ENCODE assay signal across 8 cellular contexts in genomic region chr7:74173491-74173865, GRCh38. TPM values are rescaled to one million over a fixed set of nuclear protein-coding genes. Genes with fewer than 3 reads are reported as not detected.
DNase-seq lines count a peak whose midpoint lies in the region; ATAC-seq and TF ChIP-seq lines count a peak whose summit lies in the region.

No MANE protein-coding gene starts in this region.

- WGBS in IMR-90 (ENCODE audit: extremely low coverage in 2 of 2, insufficient read length in 1 of 2), 2 experiments, result 0% methylated on average over 1 of the region's 11 CpGs; no CpG with 5 or more reads in 1 of the 2 experiments
- whole genome bisulfite sequencing in mammary epithelial cell (ENCODE audit: low coverage, missing lambda C conversion rate), result 3% methylated on average over 7 of the region's 11 CpGs

- POLR2A ChIA-PET in IMR-90 (lab: Charles Lee; ENCODE audit: unreplicated experiment), result interaction anchor here (1.1 kb wide), 1 partner anchor 75 kb away, joined by 3 read pairs; no protein-coding TSS in a partner anchor

- peak overlapping the region; percentile 92 for H4K5ac ChIP-seq in IMR-90 (ENCODE audit: low read depth, low read length)

- peak overlapping the region; percentile 98 for H2AFZ ChIP-seq in IMR-90 (replicated peaks; ENCODE audit: low read length, poor library complexity)
- H2AFZ ChIP-seq in mammary epithelial cell (ENCODE audit: low read depth, low read length), result peak overlapping the region; percentile 90

- peak overlapping the region; percentile 83 for H2BK5ac ChIP-seq in IMR-90 (ENCODE audit: low read depth, low read length, poor library complexity, severe bottlenecking)

- peak overlapping the region; percentile 98 for H3K23ac ChIP-seq in IMR-90 (ENCODE audit: low read depth, low read length)

- H3K18ac ChIP-seq in IMR-90 (ENCODE audit: low read depth, low read length), result peak overlapping the region; percentile 63

- peak overlapping the region; percentile 78 for H2BK120ac ChIP-seq in IMR-90 (ENCODE audit: low read depth, low read length)

- H4K20me1 ChIP-seq in IMR-90 (ENCODE audit: insufficient read depth, low read length) (peaks cover 37% of the 10 kb centered on the region), mammary epithelial cell (ENCODE audit: insufficient read depth, low read length) (no peaks in the 10 kb centered on the region)

- H3K27ac ChIP-seq in IMR-90 (ENCODE audit: insufficient read depth, low read length), result peak overlapping the region; percentile 88
- peak overlapping the region; percentile 82 for H3K27ac ChIP-seq in mammary epithelial cell (ENCODE audit: insufficient read depth, low read depth, low read length)
- H3K27ac ChIP-seq in muscle layer of duodenum (ENCODE audit: low read length), result peak overlapping the region; percentile 74

- DNase-seq in IMR-90 (no peak), mammary epithelial cell (no peak), SHP77 (lab: John Stamatoyannopoulos, UW) (no peak), NCI-H345 treated with DMSO at 0.1 percent for 48 hours (lab: John Stamatoyannopoulos, UW; ENCODE audit: unreplicated experiment) (no peak), NCI-H1694 treated with DMSO at 0.1 percent for 48 hours (lab: John Stamatoyannopoulos, UW) (no peak)

- peaks cover 2 to 21% of the 10 kb centered on the region in 2 experiments; a peak in 3 of 4 replicates for H3K79me1 ChIP-seq in IMR-90 (ENCODE audit: low read depth in 1 of 2, low read length in 2 of 2)

- H3K4me1 ChIP-seq in ES-I3 (ENCODE audit: insufficient read depth, low read length) (peaks cover 9% of the 10 kb centered on the region), IMR-90 (ENCODE audit: control insufficient read depth, insufficient read depth, low read length) (peaks cover 7% of the 10 kb centered on the region; the same call in 1 of the 2 replicates), mammary epithelial cell (ENCODE audit: insufficient read depth, low read length) (peaks cover 33% of the 10 kb centered on the region), muscle layer of duodenum (ENCODE audit: control insufficient read depth in 1 of 2, insufficient read depth in 2 of 2, low read length in 2 of 2) (peaks cover 15 to 33% of the 10 kb centered on the region in 2 donors)

- peaks cover 10% of the 10 kb centered on the region for H3K9me1 ChIP-seq in IMR-90 (ENCODE audit: insufficient read depth, low read length)

- CTCF ChIA-PET in IMR-90 (lab: Yijun Ruan, JAX), result interaction anchor here (0.6 to 0.7 kb wide), 2 partner anchors 127 to 189 kb away, joined by 3 to 6 read pairs; no protein-coding TSS in a partner anchor
- CTCF ChIA-PET in mammary epithelial cell (lab: Charles Lee; ENCODE audit: low non-redundant PET), result interaction anchor here (0.6 kb wide), 1 partner anchor 27 kb away, joined by 4 read pairs; no protein-coding TSS in a partner anchor

- H4K8ac ChIP-seq in IMR-90 (ENCODE audit: low read depth in 2 of 2, low read length in 2 of 2), result peak overlapping the region; percentile 97 to 98

- peaks cover 44% of the 10 kb centered on the region for H3K79me2 ChIP-seq in mammary epithelial cell (ENCODE audit: insufficient read depth, low read length)

- H2AK9ac ChIP-seq in IMR-90 (replicated peaks; ENCODE audit: low read depth, low read length, poor library complexity), result peak overlapping the region; percentile 99

- TF ChIP-seq CTCF in IMR-90 (conservative IDR thresholded peaks at IDR 0.05; ENCODE audit: low read depth, low read length) (no peak), mammary epithelial cell (conservative IDR thresholded peaks at IDR 0.05 in 1 of 2, IDR thresholded peaks at IDR 0.05 in 1 of 2; ENCODE audit: extremely low read depth in 1 of 2, insufficient read depth in 1 of 2, low read depth in 1 of 2, low read length in 2 of 2) (no peak)

- H3K4me3 ChIP-seq in IMR-90 (ENCODE audit: insufficient read depth, low read depth, low read length), result peak overlapping the region; percentile 92
- H3K4me3 ChIP-seq in mammary epithelial cell (replicated peaks in 1 of 3; ENCODE audit: insufficient read depth in 1 of 3, low read depth in 2 of 3, low read length in 3 of 3), result peak overlapping the region; percentile 57 to 87 (median 83)
- peak overlapping the region; percentile 92 to 93 for H3K4me3 ChIP-seq in muscle layer of duodenum (ENCODE audit: low read depth in 1 of 2, low read length in 2 of 2)

- peak overlapping the region; percentile 95 for H3K9ac ChIP-seq in ES-I3 (ENCODE audit: low read depth, low read length)
- peak overlapping the region; percentile 90 for H3K9ac ChIP-seq in IMR-90 (ENCODE audit: low read depth, low read length)
- peak overlapping the region; percentile 58 for H3K9ac ChIP-seq in mammary epithelial cell (ENCODE audit: insufficient read depth, low read length)

- H3K27me3 ChIP-seq in IMR-90 (ENCODE audit: control insufficient read depth, insufficient read depth, low read length) (no peaks in the 10 kb centered on the region), mammary epithelial cell (ENCODE audit: insufficient read depth, low read length) (no peaks in the 10 kb centered on the region), muscle layer of duodenum (ENCODE audit: low read depth, low read length) (no peaks in the 10 kb centered on the region)

- H3K4me2 ChIP-seq in IMR-90 (ENCODE audit: low read depth, low read length) (peak overlapping the region; percentile 93), mammary epithelial cell (ENCODE audit: insufficient read depth, low read depth, low read length) (peak overlapping the region; percentile 97)

- H4K91ac ChIP-seq in IMR-90 (ENCODE audit: insufficient read depth, low read depth, low read length), result peak overlapping the region; percentile 83

- no peaks in the 10 kb centered on the region for H3K9me3 ChIP-seq in ES-I3 (ENCODE audit: control insufficient read depth, insufficient read depth, low read length)
- H3K9me3 ChIP-seq in IMR-90 (ENCODE audit: control insufficient read depth, insufficient read depth, low read length), result no peaks in the 10 kb centered on the region
- H3K9me3 ChIP-seq in mammary epithelial cell (replicated peaks; ENCODE audit: insufficient read depth, low read length), result no peaks in the 10 kb centered on the region
- H3K9me3 ChIP-seq in muscle layer of duodenum (ENCODE audit: control insufficient read depth in 1 of 2, low read length in 2 of 2), result no peaks in the 10 kb centered on the region

- no peak for TF ChIP-seq POLR2A in IMR-90 (IDR thresholded peaks at IDR 0.05; ENCODE audit: low read depth, low read length)

- BruUV-seq in IMR-90 (replicated peaks; lab: Mats Ljungman, UMichigan) (no TSS peak), mammary epithelial cell (replicated peaks; lab: Mats Ljungman, UMichigan) (TSS peak; percentile 37)

- ATAC-seq in IMR-90 (ENCODE audit: low read depth) (no peak), GM19324 (IDR thresholded peaks at IDR 0.05; ENCODE audit: low FRiP score, unreplicated experiment) (no peak)

- H2BK15ac ChIP-seq in IMR-90 (ENCODE audit: low read depth, low read length), result peak overlapping the region; percentile 28; the same call in 1 of the 3 replicates

- no peak for TF ChIP-seq RAD21 in IMR-90 (IDR thresholded peaks at IDR 0.05; ENCODE audit: low read length)

- H3K36me3 ChIP-seq in ES-I3 (ENCODE audit: insufficient read depth, low read length) (peaks cover 4% of the 10 kb centered on the region; the same call in 1 of the 2 replicates), IMR-90 (ENCODE audit: control insufficient read depth, insufficient read depth, low read length) (peaks cover 2% of the 10 kb centered on the region; the same call in 1 of the 2 replicates), mammary epithelial cell (ENCODE audit: insufficient read depth, low read length) (peaks cover 10% of the 10 kb centered on the region), muscle layer of duodenum (ENCODE audit: control insufficient read depth in 1 of 2, insufficient read depth in 2 of 2, low read length in 2 of 2) (no peaks in the 10 kb centered on the region)

- dilution Hi-C loops in IMR-90 (cut with HindIII; ENCODE audit: low sequenced_read_pairs, unreplicated experiment), result no loop called here
- dilution Hi-C loops in mammary epithelial cell (cut with HindIII; ENCODE audit: low sequenced_read_pairs), result no loop called here

- peak overlapping the region; percentile 98 for H3K14ac ChIP-seq in IMR-90 (replicated peaks; ENCODE audit: low read depth, low read length)

- peak overlapping the region; percentile 29; the same call in 1 of the 2 replicates for H2BK20ac ChIP-seq in IMR-90 (ENCODE audit: low read depth, low read length)

- intact Hi-C loops in IMR-90 (cut with micrococcal nuclease), result no loop called here
- intact Hi-C loops in mammary epithelial cell (cut with micrococcal nuclease), result loop anchor here (2.0 kb wide), 1 partner anchor 41 kb away; no protein-coding TSS in a partner anchor

- H2AK5ac ChIP-seq in IMR-90 (ENCODE audit: low read depth, low read length), result peak overlapping the region; percentile 95

- in situ Hi-C loops in IMR-90 (cut with MboI; ENCODE audit: low sequenced_read_pairs), result no loop called here
- in situ Hi-C loops in mammary epithelial cell (cut with MboI; ENCODE audit: low sequenced_read_pairs in 2 of 2), result no loop called here

- H3K56ac ChIP-seq in IMR-90 (ENCODE audit: extremely low read depth, insufficient read depth, low read length), result peak overlapping the region; percentile 87

- H3K4ac ChIP-seq in IMR-90 (ENCODE audit: low read depth, low read length), result peak overlapping the region; percentile 98

TF ChIP-seq in IMR-90, 13 proteins besides CTCF, POLR2A, EP300 and RAD21:
- TF ChIP-seq USF2 (IDR thresholded peaks at IDR 0.05; ENCODE audit: low read depth, low read length), result no peak

RNA-seq across cellular contexts. Expression of gene EIF4H, which starts 0.7 kb away (rescaled TPM):
- 241 and 269 TPM in 2 replicates for total RNA-seq in IMR-90 (2012; rRNA removed)
- polyA plus RNA-seq in IMR-90 (2012; rRNA removed), result 292 and 321 TPM in 2 replicates
- 244 and 296 TPM in 2 replicates for polyA plus RNA-seq in IMR-90 (2012; cell fraction: cytosol; rRNA removed)
- polyA plus RNA-seq in IMR-90 (2012; cell fraction: nucleus; rRNA removed; ENCODE audit: low replicate concordance), result 160 and 211 TPM in 2 replicates
- total RNA-seq in mammary epithelial cell, result 100 to 1,000 TPM; 252 to 365 TPM
- polyA plus RNA-seq in mammary epithelial cell, result 300 TPM
- polyA minus RNA-seq in mammary epithelial cell, result 345 TPM

RNA-seq across cellular contexts. Expression of gene LAT2, which starts 36.3 kb away (rescaled TPM):
- total RNA-seq in IMR-90 (2012; rRNA removed) (under 0.01 and 0.36 TPM in 2 replicates), mammary epithelial cell (1 to 10 TPM in 1 of 2 donors, under 1 TPM in 1; 0.17 to 1.6 TPM)
- polyA plus RNA-seq in IMR-90 (2012; rRNA removed) (0.50 and 0.77 TPM in 2 replicates), mammary epithelial cell (1.2 TPM)
- polyA plus RNA-seq in IMR-90 (2012; cell fraction: cytosol; rRNA removed), result 0.41 and 0.60 TPM in 2 replicates
- 3.3 and 4.1 TPM in 2 replicates for polyA plus RNA-seq in IMR-90 (2012; cell fraction: nucleus; rRNA removed; ENCODE audit: low replicate concordance)
- not detected for polyA minus RNA-seq in mammary epithelial cell
